Comparison of ENCODE assay signal across 10 cellular contexts in the genomic region with DNA sequence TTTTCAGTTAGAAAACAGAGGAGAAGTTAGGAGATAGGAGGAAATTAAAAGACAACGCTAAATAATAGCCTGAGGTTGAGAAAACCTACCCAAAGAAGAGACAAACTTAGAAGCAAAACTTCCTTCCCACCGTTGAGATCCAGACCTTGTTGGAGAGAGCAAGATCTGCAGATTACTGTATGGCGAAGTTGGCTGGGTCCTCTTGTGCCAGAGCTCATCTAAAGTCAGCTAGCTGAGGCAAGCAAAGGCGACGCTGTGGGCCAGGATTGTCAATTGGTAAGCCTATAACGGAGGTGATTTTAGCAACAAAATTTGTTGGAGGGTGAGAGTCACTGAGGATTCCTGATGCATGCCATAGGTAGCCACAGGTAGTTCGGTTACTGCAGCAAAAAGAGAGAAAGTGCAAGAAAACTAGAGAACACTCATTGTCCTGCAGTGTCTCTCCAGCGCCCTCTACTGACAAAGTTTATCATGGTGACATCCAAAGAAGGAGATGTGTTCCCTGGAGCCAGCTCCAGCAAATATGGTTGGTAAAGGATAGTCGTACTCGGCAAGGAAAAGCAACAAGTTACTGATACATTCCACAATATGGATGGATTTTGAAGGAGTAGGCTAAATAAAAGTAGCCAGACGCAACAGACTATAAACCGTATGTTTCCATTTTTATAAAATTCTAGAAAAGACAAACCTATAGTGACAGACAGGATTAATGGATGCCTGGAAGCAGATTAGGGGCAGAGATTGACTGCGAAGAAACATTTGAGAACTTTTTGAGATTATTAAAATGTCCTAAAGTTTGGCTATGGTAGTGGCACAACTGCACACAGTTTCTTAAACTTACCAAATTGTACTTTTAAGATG. TPM values are rescaled to one million over a fixed set of nuclear protein-coding genes. Genes with fewer than 3 reads are reported as not detected.
DNase-seq lines count a peak whose midpoint lies in the region; ATAC-seq, FAIRE-seq and TF ChIP-seq lines count a peak whose summit lies in the region.
"Had no signal": no experiment of that assay in that cellular context is flagged by ENCODE, and none has a peak within 500 bp of the region (broad histone marks: within the 10 kb centered on the region; RNA-seq: fewer than 3 reads in every experiment).

No MANE protein-coding gene starts in this region.

- TF ChIP-seq POLR2A in H54 (IDR thresholded peaks at IDR 0.05; ENCODE audit: low read depth, low read length), result no peak
- no peak for TF ChIP-seq POLR2A in NB4 (IDR thresholded peaks at IDR 0.05; ENCODE audit: extremely low read depth, insufficient read length)

- no peak overlapping the region for H3K27ac Mint-ChIP-seq in Calu3 (ENCODE audit: unreplicated experiment)
- H3K27ac Mint-ChIP-seq: IgD-negative memory B cell had no signal

- DNase-seq in Calu3 (peak; percentile 43), H54 (ENCODE audit: insufficient read length, low spot score) (peak; percentile 7), NB4 (ENCODE audit: low read depth) (peak; percentile 61), iPS-NIHi11 (ENCODE audit: low spot score) (peak; percentile 65)
- peak; percentile 48 for DNase-seq in activated CD4-positive, alpha-beta T cell treated with anti-CD3 and anti-CD28 coated beads for 48 hours

- intact Hi-C loops in Calu3 (cut with micrococcal nuclease; ENCODE audit: unreplicated experiment), result no loop called here

- H3K27me3 Mint-ChIP-seq in Calu3 (ENCODE audit: unreplicated experiment), result peaks cover 18% of the 10 kb centered on the region

- H3K4me3 Mint-ChIP-seq in Calu3 (ENCODE audit: low read depth, unreplicated experiment), result no peak overlapping the region
- H3K4me3 Mint-ChIP-seq: IgD-negative memory B cell had no signal

- no peaks in the 10 kb centered on the region for H3K9me3 Mint-ChIP-seq in Calu3 (ENCODE audit: low read depth, unreplicated experiment)

- ATAC-seq in HG03025 (IDR thresholded peaks at IDR 0.05; ENCODE audit: low FRiP score, unreplicated experiment) (no peak), HG02588 (IDR thresholded peaks at IDR 0.05; ENCODE audit: unreplicated experiment) (no peak)

- no TSS peak for BruUV-seq in Calu3 (replicated peaks; lab: Mats Ljungman, UMichigan)

- no peaks in the 10 kb centered on the region for H3K4me1 Mint-ChIP-seq in Calu3 (ENCODE audit: low read depth, unreplicated experiment)
- H3K4me1 Mint-ChIP-seq: IgD-negative memory B cell had no signal

- CTCF ChIA-PET in Calu3 (lab: Charles Lee), result interaction anchor here (0.6 kb wide), 1 partner anchor 250 kb away, joined by 3 read pairs; the partner anchor contains the start of gene CPOX

- TF ChIP-seq CTCF in 22Rv1 (IDR thresholded peaks at IDR 0.05) (peak; percentile 97), Calu3 (IDR thresholded peaks at IDR 0.05; ENCODE audit: unreplicated experiment) (peak; percentile 31), NB4 (IDR thresholded peaks at IDR 0.05; ENCODE audit: low read depth, low read length) (peak; percentile 83)

- no peaks in the 10 kb centered on the region for H3K36me3 Mint-ChIP-seq in Calu3 (ENCODE audit: insufficient read depth, unreplicated experiment)
- H3K36me3 Mint-ChIP-seq: IgD-negative memory B cell had no signal

- peak; percentile 58 for FAIRE-seq in H54 (lab: Jason Lieb, UNC)

- H3K4me3 ChIP-seq in NB4 (ENCODE audit: low read depth, low read length), result no peak overlapping the region
- H3K4me3 ChIP-seq: thoracic aorta had no signal

- no peak overlapping the region for H3K27ac ChIP-seq in 22Rv1
- H3K27ac ChIP-seq: thoracic aorta had no signal

RNA-seq across cellular contexts. Expression of gene OR5K4, which starts 9.8 kb away (rescaled TPM):
- not detected in 2 replicates for total RNA-seq in Calu3 (2022)
- total RNA-seq: thoracic aorta had no signal

RNA-seq across cellular contexts. Expression of gene OR5K3, which starts 46.6 kb away (rescaled TPM):
- not detected in 2 replicates for total RNA-seq in Calu3 (2022)
- total RNA-seq: thoracic aorta had no signal

Comparison
In these comparisons a context has a peak if more than half of its experiments do, and no peak if none do; other contexts are left out.
1. CTCF ChIP-seq: peak in every context shown above with its lines; median percentile 97 in 22Rv1; 83 in NB4; 31 in Calu3.
2. DNase-seq: peak in every context shown above with its lines; median percentile 65 in iPS-NIHi11; 61 in NB4; 48 in activated CD4-positive, alpha-beta T cell treated with anti-CD3 and anti-CD28 coated beads for 48 hours; 43 in Calu3; 7 in H54.